ENCODE assay signal across 8 cellular contexts in genomic region chr10:11515596-11516418, GRCh38.
DNase-seq lines count a peak whose midpoint lies in the region; ATAC-seq and TF ChIP-seq lines count a peak whose summit lies in the region.

No MANE protein-coding gene starts in this region.

- DNase-seq in SKM-1 treated with dmso at 0.1 percent for 144 hours (lab: John Stamatoyannopoulos, UW; ENCODE audit: unreplicated experiment) (peak; percentile 3), SKM-1 (lab: John Stamatoyannopoulos, UW; ENCODE audit: unreplicated experiment) (no peak), Kasumi-1 (lab: John Stamatoyannopoulos, UW) (peak; percentile 90 to 91), T-cell (peak in 30 of 34 experiments; percentile 8 to 53 (median 34)), chondrocyte (ENCODE audit: low spot score) (no peak), right lobe of liver (no peak), superior temporal gyrus (ENCODE audit: extremely low spot score) (peak; percentile 88)

- H3K4me1 Mint-ChIP-seq in T-cell, result peaks cover 4 to 7% (median 4%) of the 10 kb centered on the region in 3 donors
- peaks cover 3% of the 10 kb centered on the region for H3K4me1 Mint-ChIP-seq in chondrocyte (ENCODE audit: low read depth)

- intact Hi-C loops in right lobe of liver (cut with DNase I), result loop anchor here (5.0 to 10.0 kb wide), 2 partner anchors 209 to 211 kb away; no protein-coding TSS in a partner anchor

- CTCF ChIA-PET in T-cell (lab: Charles Lee), result interaction anchor here (0.6 to 3.5 kb wide), 8 partner anchors 17 to 242 kb away, joined by 3 to 25 read pairs (median 4); no protein-coding TSS in a partner anchor

- peak; percentile 91 for TF ChIP-seq CTCF in chondrocyte (IDR thresholded peaks at IDR 0.05)
- peak; percentile 84 to 94 (median 88) for TF ChIP-seq CTCF in right lobe of liver (IDR thresholded peaks at IDR 0.05)

- POLR2A ChIA-PET in T-cell (lab: Charles Lee), result interaction anchor here in 1 of 2 donors (0.7 kb wide), 1 partner anchor 242 kb away, joined by 4 read pairs; no protein-coding TSS in a partner anchor

- no peak overlapping the region for H3K4me3 Mint-ChIP-seq in T-cell
- H3K4me3 Mint-ChIP-seq in chondrocyte (ENCODE audit: unreplicated experiment), result no peak overlapping the region

- peak overlapping the region in 1 of 3 donors; percentile 26 for H3K27ac ChIP-seq in right lobe of liver

- TF ChIP-seq POLR2A in right lobe of liver (IDR thresholded peaks at IDR 0.05), result no peak

- H3K36me3 Mint-ChIP-seq in T-cell (no peaks in the 10 kb centered on the region), chondrocyte (ENCODE audit: low read depth) (no peaks in the 10 kb centered on the region)

- H3K27me3 Mint-ChIP-seq in T-cell (no peaks in the 10 kb centered on the region), chondrocyte (ENCODE audit: low read depth) (no peaks in the 10 kb centered on the region)

- H3K4me1 ChIP-seq in right lobe of liver, result peaks cover 0 to 38% (median 3%) of the 10 kb centered on the region in 4 donors

- H3K9me3 ChIP-seq in right lobe of liver, result no peaks in the 10 kb centered on the region

- peak; percentile 39 for ATAC-seq in GM21737 (IDR thresholded peaks at IDR 0.05; ENCODE audit: unreplicated experiment)
- peak; percentile 54 to 71 (median 62) for ATAC-seq in T-cell (replicated peaks in 1 of 4)
- ATAC-seq in right lobe of liver, result peak; percentile 88 to 94 (median 90)

- H3K9me3 Mint-ChIP-seq in T-cell, result no peaks in the 10 kb centered on the region
- H3K9me3 Mint-ChIP-seq in chondrocyte (ENCODE audit: low read depth), result no peaks in the 10 kb centered on the region

- WGBS in right lobe of liver (ENCODE audit: insufficient coverage, low coverage, low lambda C conversion rate, missing lambda C conversion rate), result 2% methylated on average over 5 of the region's 5 CpGs

- no peaks in the 10 kb centered on the region for H3K36me3 ChIP-seq in right lobe of liver

- no peak overlapping the region for H3K4me3 ChIP-seq in right lobe of liver

- H3K27ac Mint-ChIP-seq in T-cell (no peak overlapping the region), chondrocyte (ENCODE audit: unreplicated experiment) (no peak overlapping the region)

- H3K27me3 ChIP-seq in right lobe of liver, result no peaks in the 10 kb centered on the region

Comparison
In these comparisons a context has a peak if more than half of its experiments do, and no peak if none do; other contexts are left out.
1. DNase-seq: peak in SKM-1 treated with dmso at 0.1 percent for 144 hours (single experiment), Kasumi-1 (2 of 2), T-cell (30 of 34) and superior temporal gyrus (single experiment); none in SKM-1 (single experiment), chondrocyte (single experiment) and right lobe of liver (0 of 3).
2. ATAC-seq: peak in every context shown above with its lines; median percentile 90 in right lobe of liver; 62 in T-cell; 39 in GM21737.